8 cellular contexts compared by ENCODE assay signal in the genomic region with DNA sequence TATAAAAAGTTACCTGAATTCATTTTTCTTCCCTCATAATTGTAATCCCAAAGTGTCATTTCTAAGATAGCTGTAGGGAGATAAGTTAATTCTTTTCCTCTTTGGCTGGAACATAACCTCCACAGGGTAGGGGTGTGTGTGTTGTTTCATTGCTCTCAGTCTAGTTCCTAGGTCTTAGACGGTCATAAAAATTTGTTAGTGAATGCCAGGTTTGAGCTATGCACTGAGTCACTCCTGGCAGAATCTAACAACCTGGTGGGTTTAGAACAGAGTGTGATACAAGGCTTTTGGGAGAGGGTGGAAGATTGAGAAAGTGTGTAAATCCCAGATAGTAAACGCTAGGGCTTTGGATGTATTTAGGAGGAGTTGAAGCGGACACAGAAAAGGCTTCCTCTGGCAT. TPM values are rescaled to one million over a fixed set of nuclear protein-coding genes. Genes with fewer than 3 reads are reported as not detected.
DNase-seq lines count a peak whose midpoint lies in the region; TF ChIP-seq lines count a peak whose summit lies in the region.

No MANE protein-coding gene starts in this region.

- no peak overlapping the region for H3K4ac ChIP-seq in trophoblast cell (ENCODE audit: low read depth, low read length)

- H3K79me1 ChIP-seq in trophoblast cell (ENCODE audit: low read length) = peaks cover 6% of the 10 kb centered on the region

- H3K4me1 ChIP-seq in Peyer's patch (peaks cover 0 to 22% (median 2%) of the 10 kb centered on the region in 4 donors), esophagus (ENCODE audit: control insufficient read depth in 2 of 2, insufficient read depth in 2 of 2, low read length in 1 of 2) (peaks cover 0 to 8% of the 10 kb centered on the region in 2 donors), trophoblast cell (ENCODE audit: control insufficient read depth in 1 of 2, insufficient read depth in 2 of 2, low read length in 2 of 2) (peaks cover 0 to 4% of the 10 kb centered on the region in 2 experiments)

- H2AK5ac ChIP-seq in trophoblast cell (ENCODE audit: low read length) = no peak overlapping the region

- no peak for TF ChIP-seq CTCF in Peyer's patch (IDR thresholded peaks at IDR 0.05)

- H3K14ac ChIP-seq in trophoblast cell (ENCODE audit: low read length) = no peak overlapping the region

- DNase-seq in EL (peak; percentile 52), Peyer's patch (no peak), trophoblast cell (peak; percentile 50 to 76), AML-193 (lab: John Stamatoyannopoulos, UW) (no peak), NCI-H2171 (lab: John Stamatoyannopoulos, UW) (no peak), NCI-H446 treated with DMSO at 0.1 percent for 48 hours (lab: John Stamatoyannopoulos, UW) (no peak)
- DNase-seq in activated CD4-positive, CD25-positive, alpha-beta regulatory T cell treated with anti-CD3 and anti-CD28 coated beads, Interleukin-2, amount 50 U/mL, for 72 hours = no peak

- no peak for TF ChIP-seq POLR2A in Peyer's patch (IDR thresholded peaks at IDR 0.05)

- WGBS in esophagus, 2 donors = 40 to 44% methylated on average over 3 of the region's 3 CpGs
- no CpG with 5 or more reads among the region's 3 CpGs for WGBS in trophoblast cell (ENCODE audit: extremely low coverage, insufficient coverage, insufficient read length)

- H4K91ac ChIP-seq in trophoblast cell (ENCODE audit: low read depth, low read length) = no peak overlapping the region

- H3K27me3 ChIP-seq in Peyer's patch = no peaks in the 10 kb centered on the region
- no peaks in the 10 kb centered on the region for H3K27me3 ChIP-seq in esophagus (ENCODE audit: control insufficient read depth in 1 of 2, insufficient read depth in 2 of 2, low read length in 2 of 2)
- no peaks in the 10 kb centered on the region for H3K27me3 ChIP-seq in trophoblast cell (ENCODE audit: insufficient read depth, low read length)

- H3K9ac ChIP-seq in trophoblast cell (ENCODE audit: low read length) = peak overlapping the region; percentile 80

- peaks cover 8% of the 10 kb centered on the region for H3K79me2 ChIP-seq in trophoblast cell (ENCODE audit: control insufficient read depth, insufficient read depth, low read length, poor library complexity)

- H3K36me3 ChIP-seq in Peyer's patch = peaks cover 0 to 33% (median 0%) of the 10 kb centered on the region in 3 donors
- peaks cover 7 to 20% of the 10 kb centered on the region in 2 donors for H3K36me3 ChIP-seq in esophagus (ENCODE audit: control insufficient read depth in 2 of 2, insufficient read depth in 2 of 2, low read length in 1 of 2)
- peaks cover 30 to 36% of the 10 kb centered on the region in 2 experiments for H3K36me3 ChIP-seq in trophoblast cell (ENCODE audit: control insufficient read depth in 1 of 2, insufficient read depth in 2 of 2, low read length in 2 of 2)

- peak overlapping the region; percentile 91 for H4K8ac ChIP-seq in trophoblast cell (ENCODE audit: low read depth, low read length)

- H2BK120ac ChIP-seq in trophoblast cell (ENCODE audit: insufficient read depth, low read length, poor library complexity) = no peak overlapping the region

- no peaks in the 10 kb centered on the region for H3K9me3 ChIP-seq in Peyer's patch
- H3K9me3 ChIP-seq in esophagus (ENCODE audit: control insufficient read depth in 2 of 2, insufficient read depth in 1 of 2, low read depth in 1 of 2, low read length in 1 of 2) = no peaks in the 10 kb centered on the region
- H3K9me3 ChIP-seq in trophoblast cell (ENCODE audit: insufficient read depth, low read depth, low read length) = no peaks in the 10 kb centered on the region

- H3K27ac ChIP-seq in Peyer's patch (peak overlapping the region; percentile 78 to 82 (median 81)), esophagus (ENCODE audit: low read depth in 2 of 2, low read length in 1 of 2) (peak overlapping the region; percentile 83 to 84), trophoblast cell (ENCODE audit: low read depth, low read length) (peak overlapping the region; percentile 70)

- H2BK12ac ChIP-seq in trophoblast cell (ENCODE audit: low read length) = no peak overlapping the region

- peak overlapping the region; percentile 76 for H3K4me2 ChIP-seq in trophoblast cell (ENCODE audit: low read length)

- H4K12ac ChIP-seq in trophoblast cell (ENCODE audit: low read depth, low read length) = no peak overlapping the region

- H2AFZ ChIP-seq in trophoblast cell (ENCODE audit: insufficient read depth, low read length, poor library complexity) = no peak overlapping the region

- no peak overlapping the region for H3K18ac ChIP-seq in trophoblast cell (ENCODE audit: low read length)

- H3K23ac ChIP-seq in trophoblast cell (ENCODE audit: low read length) = no peak overlapping the region

- H2BK5ac ChIP-seq in trophoblast cell (ENCODE audit: low read depth, low read length, poor library complexity) = no peak overlapping the region

- H3K4me3 ChIP-seq in Peyer's patch = peak overlapping the region in 3 of 4 donors; percentile 73 to 98 (median 81)
- H3K4me3 ChIP-seq in esophagus (ENCODE audit: low read depth in 1 of 2, low read length in 2 of 2) = no peak overlapping the region
- no peak overlapping the region for H3K4me3 ChIP-seq in trophoblast cell (ENCODE audit: low read depth, low read length)

RNA-seq across cellular contexts. Expression of a gene that starts 0.9 kb away (rescaled TPM):
- total RNA-seq in Peyer's patch = 10 to 100 TPM; 38.9 to 94.1 (median 57.7) TPM
- polyA plus RNA-seq in esophagus = 10 to 100 TPM; 23.2 to 34.8 TPM
- polyA plus RNA-seq in trophoblast cell (2013) = 109 and 119 TPM in 2 replicates

RNA-seq across cellular contexts. Expression of a gene that starts 14.5 kb away (rescaled TPM):
- total RNA-seq in Peyer's patch = 10 to 100 TPM in 1 of 4 donors, 1 to 10 TPM in 3; 2.9 to 17.3 (median 4.2) TPM
- polyA plus RNA-seq in esophagus = 1 to 10 TPM; 3.5 to 6.2 TPM
- polyA plus RNA-seq in trophoblast cell (2013) = 3.3 and 3.5 TPM in 2 replicates

RNA-seq across cellular contexts. Expression of a gene that starts 14.8 kb away (rescaled TPM):
- total RNA-seq in Peyer's patch = 100 to 1,000 TPM in 1 of 4 donors, 10 to 100 TPM in 3; 45.0 to 115 (median 73.0) TPM
- polyA plus RNA-seq in esophagus = 10 to 100 TPM; 39.9 to 64.1 TPM
- 47.8 and 52.9 TPM in 2 replicates for polyA plus RNA-seq in trophoblast cell (2013)

RNA-seq across cellular contexts. Expression of a gene that starts 39.7 kb away (rescaled TPM):
- total RNA-seq in Peyer's patch = 10 to 100 TPM; 10.9 to 28.7 (median 19.0) TPM
- 1 to 10 TPM; 3.4 to 4.9 TPM for polyA plus RNA-seq in esophagus
- polyA plus RNA-seq in trophoblast cell (2013) = 10.5 and 10.7 TPM in 2 replicates

RNA-seq across cellular contexts. Expression of a gene that starts 48.4 kb away (rescaled TPM):
- total RNA-seq in Peyer's patch = 100 to 1,000 TPM in 1 of 4 donors, 10 to 100 TPM in 3; 50.4 to 109 (median 81.8) TPM
- 10 to 100 TPM in 1 of 2 donors, 1 to 10 TPM in 1; 4.9 to 20.9 TPM for polyA plus RNA-seq in esophagus
- polyA plus RNA-seq in trophoblast cell (2013) = 38.1 and 40.5 TPM in 2 replicates

Comparison
In these comparisons a context has a peak if more than half of its experiments do, and no peak if none do; other contexts are left out.
1. DNase-seq: peak in EL (single experiment) and trophoblast cell (2 of 2); none in Peyer's patch (0 of 3), AML-193 (0 of 2), NCI-H2171 (single experiment), activated CD4-positive, CD25-positive, alpha-beta regulatory T cell treated with anti-CD3 and anti-CD28 coated beads, Interleukin-2, amount 50 U/mL, for 72 hours (single experiment) and NCI-H446 treated with DMSO at 0.1 percent for 48 hours (single experiment).
2. H3K4me3 ChIP-seq: peak in Peyer's patch (3 of 4); none in esophagus (0 of 2) and trophoblast cell (single experiment).
3. Peak in every context shown above with its lines, with median percentiles within 50 percentile points of each other: H3K27ac ChIP-seq.